14 cellular contexts compared by ENCODE assay signal in the genomic region with DNA sequence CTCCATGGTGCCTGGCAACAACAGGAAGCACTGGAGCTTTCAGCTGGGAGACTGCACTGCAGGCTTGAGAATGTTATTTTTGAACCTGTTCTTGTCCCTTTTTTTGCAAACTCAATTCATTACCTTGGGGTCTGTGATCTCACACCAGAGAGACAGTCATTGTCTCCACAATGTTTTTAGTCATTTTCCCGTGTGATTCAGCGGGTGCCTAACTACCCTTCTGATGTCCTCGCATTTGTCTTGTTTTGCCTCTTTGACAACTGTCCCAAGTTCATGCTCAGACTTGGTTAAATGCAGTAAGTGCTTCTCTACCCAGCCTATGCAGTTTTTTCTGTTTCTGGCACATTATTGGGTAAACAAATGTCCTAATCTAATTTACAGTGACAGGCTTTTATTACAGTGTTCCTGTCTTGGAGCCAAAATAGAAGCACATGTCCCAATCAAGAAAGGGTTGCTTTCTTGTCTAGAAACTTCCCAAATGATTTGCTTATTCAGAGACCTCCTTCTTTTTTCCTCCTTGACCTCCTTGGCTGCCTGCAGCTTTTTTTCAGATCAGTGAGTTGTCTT.
A peak's percentile ranks its signal among the peaks of the same experiment; 100 is the strongest.
DNase-seq lines count a peak whose midpoint lies in the region; TF ChIP-seq lines count a peak whose summit lies in the region.
"Had no signal": no experiment of that assay in that cellular context is flagged by ENCODE, and none has a peak within 500 bp of the region (broad histone marks: within the 10 kb centered on the region; RNA-seq: fewer than 3 reads in every experiment).

No MANE protein-coding gene starts in this region.

- H3K4me1 ChIP-seq in ACC112 (ENCODE audit: control insufficient read depth, insufficient read depth, low read length, unreplicated experiment) (peaks cover 20% of the 10 kb centered on the region), H9 (ENCODE audit: insufficient read depth, low read length) (no peaks in the 10 kb centered on the region)

- no peaks in the 10 kb centered on the region for H3K9me3 Mint-ChIP-seq in mesothelial cell of epicardium
- no peaks in the 10 kb centered on the region for H3K9me3 Mint-ChIP-seq in endothelial cell (ENCODE audit: unreplicated experiment)
- no peaks in the 10 kb centered on the region for H3K9me3 Mint-ChIP-seq in H9

- H2BK15ac ChIP-seq in H9 (ENCODE audit: low read depth, low read length) = no peak overlapping the region

- no peak overlapping the region for H3K14ac ChIP-seq in H9 (ENCODE audit: insufficient read depth, low read length)

- no peaks in the 10 kb centered on the region for H3K27me3 ChIP-seq in ACC112 (ENCODE audit: insufficient read depth, low read length)
- H3K27me3 ChIP-seq in H9 (ENCODE audit: insufficient read depth, low read length) = no peaks in the 10 kb centered on the region

- no peak overlapping the region for H2AK5ac ChIP-seq in H9 (ENCODE audit: insufficient read length, low read length)

- H4K20me1 ChIP-seq in H9 (ENCODE audit: control insufficient read depth, insufficient read depth, insufficient read length) = no peaks in the 10 kb centered on the region

- H3K27ac ChIP-seq in ACC112 (ENCODE audit: low read depth, low read length) (peak overlapping the region; percentile 71), H9 (ENCODE audit: insufficient read length, low read depth, low read length) (no peak overlapping the region)

- H3K36me3 Mint-ChIP-seq in mesothelial cell of epicardium = no peaks in the 10 kb centered on the region
- H3K36me3 Mint-ChIP-seq in endothelial cell (ENCODE audit: low read depth, unreplicated experiment) = no peaks in the 10 kb centered on the region
- no peaks in the 10 kb centered on the region for H3K36me3 Mint-ChIP-seq in H9 (ENCODE audit: insufficient read depth in 1 of 3, low read depth in 3 of 3)
- H3K36me3 Mint-ChIP-seq: activated naive CD8-positive, alpha-beta T cell treated with anti-CD3 and anti-CD28 coated beads, Interleukin-2, amount 10 ng/mL, durations not matched to agents 7 days and 5 days had no signal

- DNase-seq in LNCaP clone FGC (ENCODE audit: low read depth) (peak; percentile 50), cerebellar cortex (ENCODE audit: low spot score) (peak; percentile 10), mesothelial cell of epicardium (ENCODE audit: low spot score in 2 of 2, unreplicated experiment in 2 of 2) (no peak), endothelial cell (ENCODE audit: low spot score) (no peak), lower leg skin (ENCODE audit: low spot score in 2 of 2) (no peak), H9 (no peak), DMS53 (lab: John Stamatoyannopoulos, UW) (no peak)
- DNase-seq: activated naive CD8-positive, alpha-beta T cell treated with anti-CD3 and anti-CD28 coated beads, Interleukin-2, amount 10 ng/mL, durations not matched to agents 7 days and 5 days; glutamatergic neuron; left colon; NCI-H1436; occipital lobe; stimulated activated CD4-positive, alpha-beta T cell treated with anti-CD3 and anti-CD28 coated beads, Interleukin-15, amount 100 ng/mL, for 24 hours had no signal

- no peak overlapping the region for H4K5ac ChIP-seq in H9 (ENCODE audit: insufficient read length, low read depth, low read length)

- no peak overlapping the region for H3K56ac ChIP-seq in H9 (ENCODE audit: insufficient read length, low read depth, low read length)

- H2BK20ac ChIP-seq in H9 (ENCODE audit: low read depth, low read length, poor library complexity, severe bottlenecking) = no peak overlapping the region

- H3K18ac ChIP-seq in H9 (ENCODE audit: insufficient read length, low read depth, low read length) = no peak overlapping the region

- no peak overlapping the region for H2BK12ac ChIP-seq in H9 (ENCODE audit: insufficient read length, low read depth, low read length)

- intact Hi-C loops in lower leg skin (cut with DNase I; ENCODE audit: low total_unique reads) = no loop called here

- H2AFZ ChIP-seq in ACC112 (ENCODE audit: low read length, unreplicated experiment) (peak overlapping the region; percentile 74), H9 (ENCODE audit: low read length) (no peak overlapping the region)

- no peak for TF ChIP-seq CTCF in LNCaP clone FGC (IDR thresholded peaks at IDR 0.05; ENCODE audit: control insufficient read depth, extremely low read depth, insufficient read depth)
- TF ChIP-seq CTCF in mesothelial cell of epicardium (IDR thresholded peaks at IDR 0.05; ENCODE audit: unreplicated experiment) = no peak
- no peak for TF ChIP-seq CTCF in endothelial cell (IDR thresholded peaks at IDR 0.05; ENCODE audit: unreplicated experiment)
- TF ChIP-seq CTCF in lower leg skin (IDR thresholded peaks at IDR 0.05) = no peak
- no peak for TF ChIP-seq CTCF in H9 (conservative IDR thresholded peaks at IDR 0.05)

- H4K8ac ChIP-seq in H9 (replicated peaks; ENCODE audit: insufficient read length, low read depth, low read length) = no peak overlapping the region

- peak overlapping the region; percentile 87 for H3K27ac Mint-ChIP-seq in mesothelial cell of epicardium
- no peak overlapping the region for H3K27ac Mint-ChIP-seq in endothelial cell (ENCODE audit: unreplicated experiment)
- no peak overlapping the region for H3K27ac Mint-ChIP-seq in H9
- H3K27ac Mint-ChIP-seq: activated naive CD8-positive, alpha-beta T cell treated with anti-CD3 and anti-CD28 coated beads, Interleukin-2, amount 10 ng/mL, durations not matched to agents 7 days and 5 days had no signal

- H3K9me3 ChIP-seq in H9 (ENCODE audit: control insufficient read depth, low read depth, low read length) = no peaks in the 10 kb centered on the region

- H3T11ph ChIP-seq in H9 (ENCODE audit: low read length) = no peak overlapping the region

- H3K4ac ChIP-seq in H9 (ENCODE audit: low read depth, low read length) = no peak overlapping the region

- 27 to 38% methylated on average over 3 of the region's 3 CpGs for WGBS in lower leg skin, 2 donors
- WGBS in H9 (ENCODE audit: extremely low coverage, insufficient read length, low lambda C conversion rate) = no CpG with 5 or more reads among the region's 3 CpGs

- H2BK5ac ChIP-seq in H9 (ENCODE audit: insufficient read length, low read length) = no peak overlapping the region

- H3K4me3 Mint-ChIP-seq in mesothelial cell of epicardium (no peak overlapping the region), endothelial cell (ENCODE audit: unreplicated experiment) (no peak overlapping the region), H9 (no peak overlapping the region)
- H3K4me3 Mint-ChIP-seq: activated naive CD8-positive, alpha-beta T cell treated with anti-CD3 and anti-CD28 coated beads, Interleukin-2, amount 10 ng/mL, durations not matched to agents 7 days and 5 days had no signal

- H3K36me3 ChIP-seq in ACC112 (ENCODE audit: insufficient read depth, low read length) = no peaks in the 10 kb centered on the region

- no peaks in the 10 kb centered on the region for H3K79me2 ChIP-seq in ACC112 (ENCODE audit: control insufficient read depth, insufficient read depth, low read length, unreplicated experiment)
- no peaks in the 10 kb centered on the region for H3K79me2 ChIP-seq in H9 (ENCODE audit: insufficient read depth, low read length)

- no peak overlapping the region for H3K4me2 ChIP-seq in H9 (ENCODE audit: insufficient read depth, insufficient read length, low read length)

- TF ChIP-seq POLR2A in lower leg skin (IDR thresholded peaks at IDR 0.05) = no peak

- no peak overlapping the region for H3K9ac ChIP-seq in H9 (ENCODE audit: extremely low read depth, insufficient read length, low read length)

- no peak overlapping the region for H2BK120ac ChIP-seq in H9 (ENCODE audit: low read depth, low read length, poor library complexity, severe bottlenecking)

- H3K23ac ChIP-seq in H9 (ENCODE audit: insufficient read length, low read depth, low read length) = no peak overlapping the region

- no peaks in the 10 kb centered on the region for H3K23me2 ChIP-seq in H9 (ENCODE audit: insufficient read length, low read depth, low read length, poor library complexity, severe bottlenecking)

- H3K4me3 ChIP-seq in ACC112 (ENCODE audit: low read depth, low read length) (peak overlapping the region; percentile 12; the same call in 1 of the 2 replicates), LNCaP clone FGC (ENCODE audit: low read depth, low read length) (no peak overlapping the region), lower leg skin (ENCODE audit: low read depth, poor library complexity, severe bottlenecking) (no peak overlapping the region)

- H4K91ac ChIP-seq in H9 (ENCODE audit: insufficient read length, low read depth, low read length) = no peak overlapping the region

- H3K4me1 Mint-ChIP-seq in mesothelial cell of epicardium (peaks cover 35% of the 10 kb centered on the region), endothelial cell (ENCODE audit: unreplicated experiment) (no peaks in the 10 kb centered on the region), H9 (peaks cover 6 to 8% of the 10 kb centered on the region in 2 experiments)
- H3K4me1 Mint-ChIP-seq: activated naive CD8-positive, alpha-beta T cell treated with anti-CD3 and anti-CD28 coated beads, Interleukin-2, amount 10 ng/mL, durations not matched to agents 7 days and 5 days had no signal

- H3K27me3 Mint-ChIP-seq in mesothelial cell of epicardium (ENCODE audit: low read depth) (peaks cover 4% of the 10 kb centered on the region), endothelial cell (ENCODE audit: unreplicated experiment) (no peaks in the 10 kb centered on the region), H9 (ENCODE audit: low read depth) (no peaks in the 10 kb centered on the region)

- no peaks in the 10 kb centered on the region for H3K79me1 ChIP-seq in H9 (ENCODE audit: insufficient read depth, low read depth, low read length, poor library complexity, severe bottlenecking)

Comparison
In these comparisons a context has a peak if more than half of its experiments do, and no peak if none do; other contexts are left out.
1. DNase-seq: peak in LNCaP clone FGC (single experiment) and cerebellar cortex (single experiment); none in mesothelial cell of epicardium (0 of 2), endothelial cell (single experiment), lower leg skin (0 of 2), H9 (single experiment) and DMS53 (single experiment).